8 cellular contexts compared by ENCODE assay signal in the genomic region with DNA sequence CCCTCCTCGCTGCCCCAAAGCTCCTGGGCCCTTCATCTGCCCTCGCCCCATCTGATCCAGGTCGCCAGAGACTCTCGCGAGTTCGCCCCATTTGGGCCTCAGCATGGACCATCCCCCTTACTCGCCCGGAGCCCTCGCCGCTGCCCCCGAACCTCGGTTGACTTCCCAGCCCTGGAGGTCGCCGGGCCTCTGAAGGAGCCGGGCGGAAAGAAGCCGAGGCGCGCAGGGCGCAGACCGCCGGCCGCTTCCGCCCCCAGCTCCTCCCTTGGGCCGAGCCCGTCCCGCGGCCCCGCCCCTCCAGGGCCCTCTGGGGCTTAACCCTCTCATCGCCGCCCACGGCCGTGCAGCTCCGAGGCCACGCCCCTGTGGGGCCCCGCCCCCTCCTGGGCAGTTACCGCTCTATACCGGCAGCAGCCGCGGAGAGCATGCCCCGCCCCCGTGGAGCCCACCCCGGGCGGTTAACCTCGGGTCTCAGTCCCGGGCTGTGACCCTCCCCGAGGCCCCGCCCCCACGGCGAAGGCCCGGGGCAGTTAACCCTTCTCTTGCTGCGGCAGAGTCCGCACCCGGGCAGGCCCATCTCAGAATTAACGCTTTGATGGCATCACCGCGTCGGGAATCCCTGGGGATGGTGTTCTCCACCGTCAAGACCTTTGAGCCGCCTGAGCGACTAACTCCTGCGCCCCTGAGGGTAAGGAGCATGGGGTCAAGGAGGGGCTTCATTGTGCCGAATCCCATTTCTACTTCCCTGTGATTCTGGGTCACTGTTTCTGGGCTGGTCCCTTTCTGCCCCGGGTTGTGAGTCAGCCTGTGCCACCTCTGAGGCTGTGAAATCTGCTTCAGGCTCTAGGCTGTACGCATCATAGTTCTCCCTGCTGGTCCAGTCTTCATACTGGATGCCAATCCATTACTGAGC. TPM values are rescaled to one million over a fixed set of nuclear protein-coding genes. Genes with fewer than 3 reads are reported as not detected.
DNase-seq lines count a peak whose midpoint lies in the region; ATAC-seq and TF ChIP-seq lines count a peak whose summit lies in the region.

A gene with protein sequence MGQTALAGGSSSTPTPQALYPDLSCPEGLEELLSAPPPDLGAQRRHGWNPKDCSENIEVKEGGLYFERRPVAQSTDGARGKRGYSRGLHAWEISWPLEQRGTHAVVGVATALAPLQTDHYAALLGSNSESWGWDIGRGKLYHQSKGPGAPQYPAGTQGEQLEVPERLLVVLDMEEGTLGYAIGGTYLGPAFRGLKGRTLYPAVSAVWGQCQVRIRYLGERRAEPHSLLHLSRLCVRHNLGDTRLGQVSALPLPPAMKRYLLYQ (minus strand): TSS at position 210 of the 913 bp plus-strand sequence. CDS start 402 bp downstream, outside the sequence.

- H3K4me3 ChIP-seq in SJCRH30 (peak within 1 kb of the TSS; percentile 63), neural progenitor cell (peak within 1 kb of the TSS; percentile 81), stomach smooth muscle (ENCODE audit: low read length in 2 of 2) (peak within 1 kb of the TSS; percentile 91)

- H3K27me3 ChIP-seq in SJCRH30 = no peaks in the 10 kb centered on the region
- H3K27me3 ChIP-seq in foreskin keratinocyte = no peaks in the 10 kb centered on the region
- no peaks in the 10 kb centered on the region for H3K27me3 ChIP-seq in neural progenitor cell
- H3K27me3 ChIP-seq in stomach smooth muscle (ENCODE audit: control insufficient read depth in 1 of 2, insufficient read depth in 2 of 2, low read length in 2 of 2) = no peaks in the 10 kb centered on the region

- H3K4me1 ChIP-seq in SJCRH30 = peaks cover 10% of the 10 kb centered on the region; the same call in 1 of the 2 replicates
- no peaks in the 10 kb centered on the region for H3K4me1 ChIP-seq in foreskin keratinocyte
- H3K4me1 ChIP-seq in neural progenitor cell = peaks cover 13% of the 10 kb centered on the region
- peaks cover 41% of the 10 kb centered on the region for H3K4me1 ChIP-seq in stomach smooth muscle (ENCODE audit: control insufficient read depth, insufficient read depth, low read length)

- peak within 1 kb of the TSS; percentile 2; the same call in 1 of the 2 replicates for H3K27ac ChIP-seq in SJCRH30
- peak within 1 kb of the TSS; percentile 27 for H3K27ac ChIP-seq in foreskin keratinocyte
- H3K27ac ChIP-seq in neural progenitor cell = peak within 1 kb of the TSS; percentile 46
- H3K27ac ChIP-seq in stomach smooth muscle (ENCODE audit: low read length) = peak within 1 kb of the TSS; percentile 77

- H3K4me2 ChIP-seq in neural progenitor cell = peak within 1 kb of the TSS; percentile 99

- peak; percentile 84 for ATAC-seq in foreskin keratinocyte

- CTCF ChIA-PET in HEK293T (lab: Yijun Ruan, JAX) = interaction anchor here (0.5 to 2.8 kb wide), 26 partner anchors 8 to 1204 kb away, joined by 3 to 28 read pairs (median 4); partner anchors contain the start of genes CDCA3, COPS7A, MLF2 and USP5

- peaks cover 29% of the 10 kb centered on the region for H3K36me3 Mint-ChIP-seq in neural progenitor cell

- H3K36me3 ChIP-seq in SJCRH30 = peaks cover 41% of the 10 kb centered on the region
- H3K36me3 ChIP-seq in neural progenitor cell = no peaks in the 10 kb centered on the region
- peaks cover 9 to 19% of the 10 kb centered on the region in 2 donors for H3K36me3 ChIP-seq in stomach smooth muscle (ENCODE audit: control insufficient read depth in 2 of 2, insufficient read depth in 2 of 2, low read length in 2 of 2)

- H3K27me3 Mint-ChIP-seq in neural progenitor cell (ENCODE audit: insufficient read depth, low read depth) = peaks cover 16% of the 10 kb centered on the region

- H4K20me1 ChIP-seq in neural progenitor cell (ENCODE audit: low read depth) = peaks cover 42% of the 10 kb centered on the region

- DNase-seq in GDM1 (lab: John Stamatoyannopoulos, UW) = peak; percentile 99
- peak; percentile 96 for DNase-seq in HEK293T (ENCODE audit: extremely low spot score)
- peak; percentile 93 for DNase-seq in MV-4-11 (lab: John Stamatoyannopoulos, UW)
- peak; percentile 98 to 99 for DNase-seq in SJCRH30
- DNase-seq in activated gamma-delta T cell treated with anti-CD3 and anti-CD28 coated beads, Interleukin-2, amount 50 U/mL, for 16 hours (ENCODE audit: low read depth) = peak; percentile 99
- peak; percentile 63 to 84 for DNase-seq in foreskin keratinocyte
- peak; percentile 100 for DNase-seq in neural progenitor cell (ENCODE audit: low spot score)

- H3K4me1 Mint-ChIP-seq in neural progenitor cell = peaks cover 39% of the 10 kb centered on the region

- H3K27ac Mint-ChIP-seq in neural progenitor cell = peak within 1 kb of the TSS; percentile 23

- peaks cover 55% of the 10 kb centered on the region for H3F3A ChIP-seq in neural progenitor cell (ENCODE audit: low read depth)

- no peaks in the 10 kb centered on the region for H3K9me3 Mint-ChIP-seq in neural progenitor cell

- no peaks in the 10 kb centered on the region for H3K9me3 ChIP-seq in SJCRH30 (replicated peaks)
- H3K9me3 ChIP-seq in neural progenitor cell (ENCODE audit: low read depth) = no peaks in the 10 kb centered on the region
- H3K9me3 ChIP-seq in stomach smooth muscle (ENCODE audit: control insufficient read depth in 2 of 2, low read length in 2 of 2) = no peaks in the 10 kb centered on the region

- peaks cover 41% of the 10 kb centered on the region for H3K79me2 ChIP-seq in neural progenitor cell (ENCODE audit: low read depth)

- H3K9ac ChIP-seq in neural progenitor cell (peak within 1 kb of the TSS; percentile 62), stomach smooth muscle (ENCODE audit: low read length in 2 of 2) (peak within 1 kb of the TSS; percentile 84 to 90)

- H3K4me3 Mint-ChIP-seq in neural progenitor cell = peak within 1 kb of the TSS; percentile 91

- peak; percentile 5 for TF ChIP-seq CTCF in foreskin keratinocyte (conservative IDR thresholded peaks at IDR 0.05)
- no peak for TF ChIP-seq CTCF in neural progenitor cell (IDR thresholded peaks at IDR 0.05)

- H2AFZ ChIP-seq in neural progenitor cell (replicated peaks) = peak within 1 kb of the TSS; percentile 38

- POLR2A ChIA-PET in HEK293T (lab: Yijun Ruan, JAX) = interaction anchor here (0.7 to 12.4 kb wide), 24 partner anchors 9 to 240 kb away, joined by 3 to 214 read pairs (median 8); partner anchors contain the start of genes C12orf57, CDCA3, COPS7A and ENO2

TF ChIP-seq in HEK293T, 16 proteins besides CTCF, POLR2A, EP300 and RAD21:
- TF ChIP-seq SP1 (IDR thresholded peaks at IDR 0.05) (no peak), NFRKB (IDR thresholded peaks at IDR 0.05) (peak; percentile 60; the same call in 1 of the 2 replicates)

RNA-seq across cellular contexts. Expression of the gene that starts here (rescaled TPM):
- total RNA-seq in SJCRH30 (2014; rRNA removed; shearing (Covaris generic)) = 2.6 and 3.7 TPM in 2 replicates
- 9.9 and 10.3 TPM in 2 replicates for total RNA-seq in foreskin keratinocyte
- polyA plus RNA-seq in foreskin keratinocyte = 14.2 and 16.1 TPM in 2 replicates
- 0.65 and 6.6 TPM in 2 replicates for total RNA-seq in neural progenitor cell (ENCODE audit: low replicate concordance)

Comparison
In these comparisons a context has a peak if more than half of its experiments do, and no peak if none do; other contexts are left out.
1. Peak in every context shown above with its lines: DNase-seq, ATAC-seq, H3K4me3 ChIP-seq and H3K27ac ChIP-seq.
2. H3K27ac ChIP-seq: peak in every context shown above with its lines; median percentile 77 in stomach smooth muscle; 46 in neural progenitor cell; 27 in foreskin keratinocyte; 2 in SJCRH30.